ENCODE assay signal across 1 cellular context in the genomic region with DNA sequence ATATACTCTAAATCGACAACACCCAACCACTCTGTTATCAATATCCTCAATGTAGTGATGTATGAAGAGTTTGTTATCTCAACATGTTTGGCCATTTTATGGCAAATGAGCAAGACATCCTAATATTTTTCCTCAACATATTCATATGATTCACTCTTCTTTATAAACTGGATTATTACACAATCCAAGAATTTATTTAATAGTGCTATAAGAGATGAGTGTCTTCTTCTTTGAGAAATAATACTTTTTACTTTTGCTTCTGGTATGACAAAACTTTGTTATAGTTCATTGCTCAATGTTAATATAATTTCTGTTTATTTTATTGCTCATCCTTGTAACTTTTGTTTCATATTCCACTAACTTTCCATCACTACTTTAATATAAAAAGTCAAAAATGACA.
TF ChIP-seq lines count a peak whose summit lies in the region.

No MANE protein-coding gene starts in this region.

TF ChIP-seq in K562, 482 proteins besides CTCF, POLR2A, EP300 and RAD21 (continued from another document):
- TF ChIP-seq, protein P1, sequence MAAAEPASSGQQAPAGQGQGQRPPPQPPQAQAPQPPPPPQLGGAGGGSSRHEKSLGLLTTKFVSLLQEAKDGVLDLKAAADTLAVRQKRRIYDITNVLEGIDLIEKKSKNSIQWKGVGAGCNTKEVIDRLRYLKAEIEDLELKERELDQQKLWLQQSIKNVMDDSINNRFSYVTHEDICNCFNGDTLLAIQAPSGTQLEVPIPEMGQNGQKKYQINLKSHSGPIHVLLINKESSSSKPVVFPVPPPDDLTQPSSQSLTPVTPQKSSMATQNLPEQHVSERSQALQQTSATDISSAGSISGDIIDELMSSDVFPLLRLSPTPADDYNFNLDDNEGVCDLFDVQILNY (CRISPR knock-in tag; IDR thresholded peaks at IDR 0.05), result no peak
- no peak for TF ChIP-seq CEBPG (CRISPR knock-in tag; IDR thresholded peaks at IDR 0.05)
- TF ChIP-seq CEBPG (tag; conservative IDR thresholded peaks at IDR 0.05 in 1 of 2, IDR thresholded peaks at IDR 0.05 in 1 of 2), result peak in 1 of 2 experiments; percentile 76; a peak in 2 of 4 replicates
- TF ChIP-seq, protein P2, sequence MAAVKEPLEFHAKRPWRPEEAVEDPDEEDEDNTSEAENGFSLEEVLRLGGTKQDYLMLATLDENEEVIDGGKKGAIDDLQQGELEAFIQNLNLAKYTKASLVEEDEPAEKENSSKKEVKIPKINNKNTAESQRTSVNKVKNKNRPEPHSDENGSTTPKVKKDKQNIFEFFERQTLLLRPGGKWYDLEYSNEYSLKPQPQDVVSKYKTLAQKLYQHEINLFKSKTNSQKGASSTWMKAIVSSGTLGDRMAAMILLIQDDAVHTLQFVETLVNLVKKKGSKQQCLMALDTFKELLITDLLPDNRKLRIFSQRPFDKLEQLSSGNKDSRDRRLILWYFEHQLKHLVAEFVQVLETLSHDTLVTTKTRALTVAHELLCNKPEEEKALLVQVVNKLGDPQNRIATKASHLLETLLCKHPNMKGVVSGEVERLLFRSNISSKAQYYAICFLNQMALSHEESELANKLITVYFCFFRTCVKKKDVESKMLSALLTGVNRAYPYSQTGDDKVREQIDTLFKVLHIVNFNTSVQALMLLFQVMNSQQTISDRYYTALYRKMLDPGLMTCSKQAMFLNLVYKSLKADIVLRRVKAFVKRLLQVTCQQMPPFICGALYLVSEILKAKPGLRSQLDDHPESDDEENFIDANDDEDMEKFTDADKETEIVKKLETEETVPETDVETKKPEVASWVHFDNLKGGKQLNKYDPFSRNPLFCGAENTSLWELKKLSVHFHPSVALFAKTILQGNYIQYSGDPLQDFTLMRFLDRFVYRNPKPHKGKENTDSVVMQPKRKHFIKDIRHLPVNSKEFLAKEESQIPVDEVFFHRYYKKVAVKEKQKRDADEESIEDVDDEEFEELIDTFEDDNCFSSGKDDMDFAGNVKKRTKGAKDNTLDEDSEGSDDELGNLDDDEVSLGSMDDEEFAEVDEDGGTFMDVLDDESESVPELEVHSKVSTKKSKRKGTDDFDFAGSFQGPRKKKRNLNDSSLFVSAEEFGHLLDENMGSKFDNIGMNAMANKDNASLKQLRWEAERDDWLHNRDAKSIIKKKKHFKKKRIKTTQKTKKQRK (IDR thresholded peaks at IDR 0.05; ENCODE audit: borderline replicate concordance, low read depth, low read length), result no peak
TF ChIP-seq in K562: peak in this region for 2.
